9 cellular contexts compared by ENCODE assay signal in the genomic region with DNA sequence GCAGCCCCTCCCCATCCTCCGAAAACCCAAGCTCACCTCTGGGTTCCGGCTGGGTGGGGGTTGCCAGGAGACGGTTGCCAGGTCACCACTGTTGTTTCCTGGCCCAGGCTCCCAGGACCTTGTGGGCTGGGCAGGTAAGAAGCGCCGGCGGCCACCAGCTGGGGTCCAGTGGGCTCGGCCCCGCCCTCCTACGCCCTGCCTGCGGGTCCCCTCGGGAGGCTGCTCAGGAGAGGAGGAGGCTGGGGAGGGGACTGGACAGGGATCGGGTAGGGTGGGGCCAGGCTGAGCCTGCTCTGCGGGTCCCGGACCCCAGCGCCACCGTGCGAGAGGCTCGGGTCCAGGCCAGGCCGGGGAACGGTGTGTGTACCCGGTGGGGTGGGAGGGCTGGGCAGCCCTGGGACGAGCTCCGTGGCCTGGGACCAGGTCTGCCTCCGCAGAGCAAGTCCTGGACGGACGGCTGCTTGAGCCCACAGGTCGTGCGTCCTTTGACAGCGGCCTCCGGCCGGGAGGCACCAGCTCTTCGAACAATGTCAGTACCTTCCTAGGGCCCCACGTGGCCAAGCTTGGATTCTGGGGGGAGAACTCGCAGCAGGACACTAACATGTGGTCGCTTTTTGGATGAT. TPM values are rescaled to one million over a fixed set of nuclear protein-coding genes. Genes with fewer than 3 reads are reported as not detected.
DNase-seq lines count a peak whose midpoint lies in the region; ATAC-seq, FAIRE-seq and TF ChIP-seq lines count a peak whose summit lies in the region.
"Had no signal": no experiment of that assay in that cellular context is flagged by ENCODE, and none has a peak within 500 bp of the region (broad histone marks: within the 10 kb centered on the region; RNA-seq: fewer than 3 reads in every experiment).

A gene with protein sequence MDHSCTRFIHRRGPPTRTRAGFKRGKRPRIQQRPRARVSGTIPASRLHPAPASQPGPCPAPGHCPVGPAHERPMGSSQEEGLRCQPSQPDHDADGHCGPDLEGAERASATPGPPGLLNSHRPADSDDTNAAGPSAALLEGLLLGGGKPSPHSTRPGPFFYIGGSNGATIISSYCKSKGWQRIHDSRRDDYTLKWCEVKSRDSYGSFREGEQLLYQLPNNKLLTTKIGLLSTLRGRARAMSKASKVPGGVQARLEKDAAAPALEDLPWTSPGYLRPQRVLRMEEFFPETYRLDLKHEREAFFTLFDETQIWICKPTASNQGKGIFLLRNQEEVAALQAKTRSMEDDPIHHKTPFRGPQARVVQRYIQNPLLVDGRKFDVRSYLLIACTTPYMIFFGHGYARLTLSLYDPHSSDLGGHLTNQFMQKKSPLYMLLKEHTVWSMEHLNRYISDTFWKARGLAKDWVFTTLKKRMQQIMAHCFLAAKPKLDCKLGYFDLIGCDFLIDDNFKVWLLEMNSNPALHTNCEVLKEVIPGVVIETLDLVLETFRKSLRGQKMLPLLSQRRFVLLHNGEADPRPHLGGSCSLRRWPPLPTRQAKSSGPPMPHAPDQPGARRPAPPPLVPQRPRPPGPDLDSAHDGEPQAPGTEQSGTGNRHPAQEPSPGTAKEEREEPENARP (plus strand): TSS at position 88 of the 623 bp plus-strand sequence. CDS start 5,336 bp downstream, outside the sequence.

- H3F3A ChIP-seq in neural progenitor cell (ENCODE audit: low read depth), result peaks cover 4% of the 10 kb centered on the region

- TF ChIP-seq CTCF in GM06990 (IDR thresholded peaks at IDR 0.05; ENCODE audit: insufficient read depth, low read length, poor library complexity, severe bottlenecking), result no peak
- no peak for TF ChIP-seq CTCF in neural progenitor cell (IDR thresholded peaks at IDR 0.05)

- peak within 1 kb of the TSS; percentile 80 for H3K27ac Mint-ChIP-seq in T-helper 17 cell
- no peak within 1 kb of the TSS for H3K27ac Mint-ChIP-seq in neural progenitor cell

- H3K27me3 ChIP-seq in GM06990 (replicated peaks; ENCODE audit: control insufficient read depth, insufficient read depth, low read length), result no peaks in the 10 kb centered on the region; the same call in 1 of the 2 replicates
- peaks cover 33% of the 10 kb centered on the region for H3K27me3 ChIP-seq in neural progenitor cell
- H3K27me3 ChIP-seq in small intestine (ENCODE audit: control insufficient read depth in 2 of 2, insufficient read depth in 2 of 2, low read length in 2 of 2), result peaks cover 0 to 8% of the 10 kb centered on the region in 2 donors

- H3K4me1 ChIP-seq in neural progenitor cell (peaks cover 13% of the 10 kb centered on the region), small intestine (ENCODE audit: control insufficient read depth in 2 of 2, insufficient read depth in 1 of 2, low read depth in 1 of 2, low read length in 1 of 2) (no peaks in the 10 kb centered on the region)

- no peaks in the 10 kb centered on the region for H3K9me3 ChIP-seq in T-helper 17 cell (ENCODE audit: control insufficient read depth, low read length, poor library complexity, severe bottlenecking)
- H3K9me3 ChIP-seq in neural progenitor cell (ENCODE audit: low read depth), result no peaks in the 10 kb centered on the region
- no peaks in the 10 kb centered on the region for H3K9me3 ChIP-seq in small intestine (ENCODE audit: control insufficient read depth, low read depth)

- H3K36me3 ChIP-seq in GM06990 (ENCODE audit: control insufficient read depth, insufficient read depth, low read length), result no peaks in the 10 kb centered on the region
- H3K36me3 ChIP-seq in neural progenitor cell, result no peaks in the 10 kb centered on the region
- H3K36me3 ChIP-seq in small intestine (ENCODE audit: control insufficient read depth in 2 of 2, insufficient read depth in 2 of 2, low read length in 2 of 2), result no peaks in the 10 kb centered on the region

- no peaks in the 10 kb centered on the region for H3K79me2 ChIP-seq in neural progenitor cell (ENCODE audit: low read depth)

- DNase-seq in GM06990 (ENCODE audit: extremely low read depth, insufficient read length), result peak; percentile 45
- peak in 2 of 3 donors; percentile 49 to 58 for DNase-seq in T-helper 17 cell
- DNase-seq in effector CD4-positive, alpha-beta T cell, result peak; percentile 27
- DNase-seq in neural progenitor cell (ENCODE audit: low spot score), result peak; percentile 69
- DNase-seq in small intestine, result no peak
- DNase-seq: NCI-H1694 had no signal

- H4K20me1 ChIP-seq in neural progenitor cell (ENCODE audit: low read depth), result no peaks in the 10 kb centered on the region

- peaks cover 5% of the 10 kb centered on the region for H3K27me3 Mint-ChIP-seq in T-helper 17 cell
- peaks cover 13% of the 10 kb centered on the region for H3K27me3 Mint-ChIP-seq in neural progenitor cell (ENCODE audit: insufficient read depth, low read depth)

- WGBS in small intestine, 3 donors, result 45 to 86% (median 63%) methylated on average over 20 to 35 of the region's 35 CpGs

- ATAC-seq in T-helper 17 cell (peak; percentile 77), GM21367 (IDR thresholded peaks at IDR 0.05; ENCODE audit: unreplicated experiment) (no peak), GM21526 (IDR thresholded peaks at IDR 0.05; ENCODE audit: low FRiP score, unreplicated experiment) (no peak), GM18519 (IDR thresholded peaks at IDR 0.05; ENCODE audit: low FRiP score, unreplicated experiment) (no peak)

- H3K4me1 Mint-ChIP-seq in T-helper 17 cell (peaks cover 22% of the 10 kb centered on the region), neural progenitor cell (peaks cover 25% of the 10 kb centered on the region)

- no peak within 1 kb of the TSS for H3K9ac ChIP-seq in neural progenitor cell

- H3K4me3 Mint-ChIP-seq in T-helper 17 cell (peak within 1 kb of the TSS; percentile 76), neural progenitor cell (peak within 1 kb of the TSS; percentile 59)

- peaks cover 3% of the 10 kb centered on the region for H3K36me3 Mint-ChIP-seq in T-helper 17 cell (ENCODE audit: low read depth)
- H3K36me3 Mint-ChIP-seq in neural progenitor cell, result no peaks in the 10 kb centered on the region

- no peak for FAIRE-seq in small intestine (lab: Jason Lieb, UNC)

- H3K27ac ChIP-seq in neural progenitor cell (no peak within 1 kb of the TSS), small intestine (ENCODE audit: low read depth in 1 of 2, low read length in 1 of 2) (no peak within 1 kb of the TSS)

- H2AFZ ChIP-seq in neural progenitor cell (replicated peaks), result no peak within 1 kb of the TSS

- H3K4me3 ChIP-seq in GM06990 (replicated peaks; ENCODE audit: low read depth, low read length), result no peak within 1 kb of the TSS
- H3K4me3 ChIP-seq in neural progenitor cell, result no peak within 1 kb of the TSS
- no peak within 1 kb of the TSS for H3K4me3 ChIP-seq in small intestine (ENCODE audit: low read depth in 1 of 2, low read length in 2 of 2)

- H3K9me3 Mint-ChIP-seq in neural progenitor cell, result no peaks in the 10 kb centered on the region

- H3K4me2 ChIP-seq in neural progenitor cell, result peak within 1 kb of the TSS; percentile 60

RNA-seq across cellular contexts. Expression of the gene that starts here (rescaled TPM):
- total RNA-seq in T-helper 17 cell, result 1 to 10 TPM in 1 of 2 donors, under 1 TPM in 1; 0.86 to 2.5 TPM
- 0.22 TPM in 1 of 2 replicates, not detected in the other for total RNA-seq in neural progenitor cell (ENCODE audit: low replicate concordance)
- under 1 TPM in 1 of 3 donors, not detected in 2; 0.36 TPM for polyA plus RNA-seq in small intestine

Comparison
In these comparisons a context has a peak if more than half of its experiments do, and no peak if none do; other contexts are left out.
1. Peak in DNase-seq and H3K4me2 ChIP-seq in neural progenitor cell; RNA of the gene not detected or under 1 TPM.